ENCODE assay signal across 34 cellular contexts in the genomic region with DNA sequence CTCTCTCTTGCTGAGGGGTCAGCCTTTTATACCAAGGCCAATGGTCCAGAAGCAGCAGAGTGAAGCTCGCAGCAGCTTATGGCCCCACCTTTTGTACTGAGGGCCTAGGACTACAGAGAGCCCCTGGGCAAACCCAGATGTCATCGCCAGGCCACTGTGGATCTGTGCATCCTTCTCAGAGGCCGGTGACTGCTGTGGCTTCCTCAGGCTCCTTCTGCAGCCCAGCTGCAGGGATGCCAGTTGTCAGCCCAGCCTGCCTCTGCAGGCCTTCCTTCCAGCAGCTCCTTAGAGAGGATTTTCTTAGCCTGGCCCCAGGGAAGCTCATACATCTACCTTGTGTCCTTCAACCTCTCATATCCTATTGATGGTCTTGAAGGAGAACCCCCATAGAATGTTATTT. TPM values are rescaled to one million over a fixed set of nuclear protein-coding genes. Genes with fewer than 3 reads are reported as not detected.
"Had no signal": no experiment of that assay in that cellular context is flagged by ENCODE, and none has a peak within 500 bp of the region (broad histone marks: within the 10 kb centered on the region; RNA-seq: fewer than 3 reads in every experiment).

No MANE protein-coding gene starts in this region.

- FAIRE-seq: TTC549 had no signal

- H3K27ac ChIP-seq: ascending aorta, KMS-11, Peyer's patch, SJSA1 had no signal

- H3K36me3 ChIP-seq: ascending aorta, Peyer's patch, SJSA1 had no signal

- H3K36me3 Mint-ChIP-seq: activated naive CD4-positive, alpha-beta T cell treated with anti-CD3 and anti-CD28 coated beads, Interleukin-2, amount 50 U/mL, for 24 hours; WTC11 had no signal

- DNase-seq: activated CD4-positive, alpha-beta memory T cell treated with anti-CD3 and anti-CD28 coated beads, Interleukin-2, amount 10 ng/mL, durations not matched to agents 7 days and 5 days; activated CD4-positive, alpha-beta T cell treated with anti-CD3 and anti-CD28 coated beads for 36 hours; activated gamma-delta T cell; activated naive CD4-positive, alpha-beta T cell treated with Interleukin-2 at 50 U/mL for 16 hours; activated naive CD8-positive, alpha-beta T cell treated with anti-CD3 and anti-CD28 coated beads, Interleukin-2, amount 10 ng/mL, durations not matched to agents 7 days and 5 days; activated T-cell treated with anti-CD3 and anti-CD28 coated beads, Interleukin-2, amount 50 U/mL, for 24 hours; amygdala; NCI-H1092 treated with DMSO at 0.1 percent for 48 hours; NCI-H1417; NCI-H187; NCI-H2029 treated with DMSO at 0.1 percent for 48 hours; NCI-H2107; NCI-H2171 treated with DMSO at 0.1 percent for 48 hours; NCI-H226; NCI-H446 treated with DMSO at 0.1 percent for 48 hours; NCI-H524; NCI-H69; NCI-H82; Peyer's patch; RPMI8226; SHP77 treated with DMSO at 0.1 percent for 48 hours had no signal

- H3K4me3 ChIP-seq: ascending aorta, Peyer's patch, SJSA1 had no signal

- H3K27me3 ChIP-seq: ascending aorta, Peyer's patch had no signal

- H3K4me1 ChIP-seq: ascending aorta, Peyer's patch, SJSA1 had no signal

- H3K9ac ChIP-seq: KMS-11, SK-N-SH had no signal

- H3K27ac Mint-ChIP-seq: activated CD4-positive, alpha-beta memory T cell treated with anti-CD3 and anti-CD28 coated beads, Interleukin-2, amount 10 ng/mL, durations not matched to agents 7 days and 5 days; activated CD4-positive, alpha-beta T cell treated with anti-CD3 and anti-CD28 coated beads for 36 hours; activated naive CD4-positive, alpha-beta T cell treated with anti-CD3 and anti-CD28 coated beads, Interleukin-2, amount 50 U/mL, for 24 hours; activated naive CD8-positive, alpha-beta T cell treated with anti-CD3 and anti-CD28 coated beads, Interleukin-2, amount 10 ng/mL, durations not matched to agents 7 days and 5 days; activated T-cell treated with anti-CD3 and anti-CD28 coated beads, Interleukin-2, amount 50 U/mL, for 24 hours; activated T-helper 2 cell treated with anti-CD3 and anti-CD28 coated beads, Interferon-gamma antibody, Interleukin-2, Interleukin-4, amounts not matched to agents 10 μg/mL and 5 μg/mL and 100 μg/mL, durations not matched to agents 14 hours and 24 hours and 36 hours; T-helper 1 cell treated with Interleukin-12 subunit alpha and Interleukin-12 subunit beta and Interleukin-4 antibody, amounts not matched to agents 30 μg/mL and 1 μg/mL, for 36 hours; T-helper 2 cell treated with Interferon-gamma antibody and Interleukin-4, amounts not matched to agents 5 μg/mL and 100 μg/mL, for 36 hours; WTC11 had no signal

- H3K4me2 ChIP-seq: KMS-11, SK-N-SH had no signal

- H3K4me1 Mint-ChIP-seq: activated CD4-positive, alpha-beta T cell treated with anti-CD3 and anti-CD28 coated beads for 36 hours; activated naive CD4-positive, alpha-beta T cell treated with anti-CD3 and anti-CD28 coated beads, Interleukin-2, amount 50 U/mL, for 24 hours had no signal

- H3K9me3 Mint-ChIP-seq: activated CD4-positive, alpha-beta memory T cell treated with anti-CD3 and anti-CD28 coated beads, Interleukin-2, amount 10 ng/mL, durations not matched to agents 7 days and 5 days; activated naive CD4-positive, alpha-beta T cell treated with anti-CD3 and anti-CD28 coated beads, Interleukin-2, amount 50 U/mL, for 24 hours; activated naive CD8-positive, alpha-beta T cell treated with anti-CD3 and anti-CD28 coated beads, Interleukin-2, amount 10 ng/mL, durations not matched to agents 7 days and 5 days; activated T-cell treated with anti-CD3 and anti-CD28 coated beads, Interleukin-2, amount 50 U/mL, for 24 hours; activated T-helper 2 cell treated with anti-CD3 and anti-CD28 coated beads, Interferon-gamma antibody, Interleukin-2, Interleukin-4, amounts not matched to agents 10 μg/mL and 5 μg/mL and 100 μg/mL, durations not matched to agents 14 hours and 24 hours and 36 hours; T-helper 1 cell treated with Interleukin-12 subunit alpha and Interleukin-12 subunit beta and Interleukin-4 antibody, amounts not matched to agents 30 μg/mL and 1 μg/mL, for 36 hours; T-helper 2 cell treated with Interferon-gamma antibody and Interleukin-4, amounts not matched to agents 5 μg/mL and 100 μg/mL, for 36 hours; WTC11 had no signal

- H3K4me3 Mint-ChIP-seq: activated CD4-positive, alpha-beta memory T cell treated with anti-CD3 and anti-CD28 coated beads, Interleukin-2, amount 10 ng/mL, durations not matched to agents 7 days and 5 days; activated CD4-positive, alpha-beta T cell treated with anti-CD3 and anti-CD28 coated beads for 36 hours; activated naive CD4-positive, alpha-beta T cell treated with anti-CD3 and anti-CD28 coated beads, Interleukin-2, amount 50 U/mL, for 24 hours; activated naive CD8-positive, alpha-beta T cell treated with anti-CD3 and anti-CD28 coated beads, Interleukin-2, amount 10 ng/mL, durations not matched to agents 7 days and 5 days; activated T-cell treated with anti-CD3 and anti-CD28 coated beads, Interleukin-2, amount 50 U/mL, for 24 hours; T-helper 1 cell treated with Interleukin-12 subunit alpha and Interleukin-12 subunit beta and Interleukin-4 antibody, amounts not matched to agents 30 μg/mL and 1 μg/mL, for 36 hours; T-helper 2 cell treated with Interferon-gamma antibody and Interleukin-4, amounts not matched to agents 5 μg/mL and 100 μg/mL, for 36 hours; WTC11 had no signal

- H3K9me3 ChIP-seq: ascending aorta, Peyer's patch, SJSA1, SK-N-SH had no signal

- ATAC-seq: activated CD4-positive, alpha-beta T cell treated with anti-CD3 and anti-CD28 coated beads for 36 hours; activated CD4-positive, CD25-positive, alpha-beta regulatory T cell treated with anti-CD3 and anti-CD28 coated beads, Interleukin-2, amount 50 U/mL, for 24 hours; WTC11 had no signal

RNA-seq across cellular contexts. Expression of a gene that starts 6.5 kb away (rescaled TPM):
- total RNA-seq: activated naive CD8-positive, alpha-beta T cell treated with anti-CD3 and anti-CD28 coated beads, Interleukin-2, amount 10 ng/mL, durations not matched to agents 7 days and 5 days; ascending aorta; cardiac septum; LHCN-M2; Peyer's patch; SJSA1 had no signal
- polyA plus RNA-seq: SK-N-SH had no signal

RNA-seq across cellular contexts. Expression of a gene that starts 48.0 kb away (rescaled TPM):
- total RNA-seq: ascending aorta had no signal
